24 cellular contexts compared by ENCODE assay signal in the genomic region with DNA sequence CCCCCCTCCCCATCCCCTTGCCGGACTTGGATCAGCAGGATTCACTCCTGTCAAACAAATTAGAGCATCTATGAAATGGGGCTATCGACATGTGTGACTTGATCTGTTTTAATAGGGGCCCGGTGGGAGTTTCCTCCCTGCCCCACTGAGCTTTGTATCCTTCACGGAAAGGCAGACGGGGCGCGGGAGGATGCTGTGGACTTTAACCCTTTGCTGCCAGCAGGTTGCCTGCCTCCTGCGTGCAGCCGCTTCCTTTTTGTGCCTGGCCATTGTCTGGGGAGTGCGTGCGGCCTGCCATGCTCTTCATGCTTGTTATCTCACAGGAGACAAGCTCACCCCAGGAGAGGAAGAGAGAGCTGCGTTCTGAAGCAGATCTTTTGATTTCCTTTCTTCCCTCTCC.
DNase-seq lines count a peak whose midpoint lies in the region; ATAC-seq, FAIRE-seq and TF ChIP-seq lines count a peak whose summit lies in the region.
"Had no signal": no experiment of that assay in that cellular context is flagged by ENCODE, and none has a peak within 500 bp of the region (broad histone marks: within the 10 kb centered on the region; RNA-seq: fewer than 3 reads in every experiment).

No MANE protein-coding gene starts in this region.

- no peaks in the 10 kb centered on the region for H3K9me2 ChIP-seq in MM.1S (replicated peaks; ENCODE audit: insufficient read depth, low read length)

- ATAC-seq in HepG2, result no peak
- ATAC-seq in right lobe of liver, result no peak
- ATAC-seq: A549; K562; stimulated activated memory B cell treated with anti-CD40 and anti-IgM and Interleukin-4, amounts not matched to agents 10 μg/mL and 1 μg/mL and 100 μg/mL, for 72 hours had no signal

- H4K20me1 ChIP-seq in HepG2 (ENCODE audit: insufficient read depth, low read length) (no peaks in the 10 kb centered on the region), MM.1S (ENCODE audit: insufficient read depth, low read length) (no peaks in the 10 kb centered on the region)

- H3K36me3 ChIP-seq in HepG2 (replicated peaks in 1 of 2; ENCODE audit: control insufficient read depth in 1 of 2, insufficient read depth in 2 of 2, low read length in 2 of 2) (no peaks in the 10 kb centered on the region), right lobe of liver (no peaks in the 10 kb centered on the region), breast epithelium (no peaks in the 10 kb centered on the region), tibial nerve (no peaks in the 10 kb centered on the region), MM.1S (replicated peaks; ENCODE audit: insufficient read depth, low read length) (no peaks in the 10 kb centered on the region)
- H3K36me3 ChIP-seq: neutrophil, thoracic aorta had no signal

- peaks cover 2% of the 10 kb centered on the region for H3K36me3 Mint-ChIP-seq in osteocyte (ENCODE audit: unreplicated experiment)
- H3K36me3 Mint-ChIP-seq: activated CD4-positive, alpha-beta memory T cell treated with anti-CD3 and anti-CD28 coated beads for 36 hours; activated naive CD4-positive, alpha-beta T cell treated with anti-CD3 and anti-CD28 coated beads, Interleukin-2, amount 50 U/mL, for 24 hours had no signal

- DNase-seq in HepG2 (ENCODE audit: low spot score) (no peak), right lobe of liver (no peak), NCI-H69 (lab: John Stamatoyannopoulos, UW) (peak; percentile 97), iPS-NIHi11 (ENCODE audit: low spot score) (peak; percentile 46), breast epithelium (ENCODE audit: low spot score in 2 of 2) (no peak), tibial nerve (ENCODE audit: low spot score in 2 of 2) (no peak), osteocyte (ENCODE audit: extremely low spot score, unreplicated experiment) (no peak), MM.1S (no peak)
- DNase-seq: activated CD4-positive, alpha-beta memory T cell treated with anti-CD3 and anti-CD28 coated beads for 36 hours; activated T-cell treated with anti-CD3 and anti-CD28 coated beads, Interleukin-2, amount 50 U/mL, for 1 hour; DND-41; GOT3; hippocampal formation; MV-4-11; stimulated activated CD4-positive, alpha-beta T cell treated with anti-CD3 and anti-CD28 coated beads, Interleukin-15, amount 100 ng/mL, for 24 hours had no signal

- no peak overlapping the region for H3K4me3 Mint-ChIP-seq in osteocyte (ENCODE audit: unreplicated experiment)
- H3K4me3 Mint-ChIP-seq: activated CD4-positive, alpha-beta memory T cell treated with anti-CD3 and anti-CD28 coated beads for 36 hours; activated naive CD4-positive, alpha-beta T cell treated with anti-CD3 and anti-CD28 coated beads, Interleukin-2, amount 50 U/mL, for 24 hours; mesothelial cell of epicardium; stimulated activated memory B cell treated with anti-CD40 and anti-IgM and Interleukin-4, amounts not matched to agents 10 μg/mL and 1 μg/mL and 100 μg/mL, for 72 hours had no signal

- in situ Hi-C loops in HepG2 (cut with HindIII; ENCODE audit: extremely low pct_ligation_motif_present, low pct_unique_long_range_greater_than_20kb), result no loop called here

- H3K27me3 Mint-ChIP-seq in osteocyte (ENCODE audit: unreplicated experiment), result no peaks in the 10 kb centered on the region
- H3K27me3 Mint-ChIP-seq: activated CD4-positive, alpha-beta memory T cell treated with anti-CD3 and anti-CD28 coated beads for 36 hours; activated naive CD4-positive, alpha-beta T cell treated with anti-CD3 and anti-CD28 coated beads, Interleukin-2, amount 50 U/mL, for 24 hours; stimulated activated memory B cell treated with anti-CD40 and anti-IgM and Interleukin-4, amounts not matched to agents 10 μg/mL and 1 μg/mL and 100 μg/mL, for 72 hours had no signal

- H3K27ac Mint-ChIP-seq in osteocyte (ENCODE audit: unreplicated experiment), result no peak overlapping the region
- H3K27ac Mint-ChIP-seq: activated CD4-positive, alpha-beta memory T cell treated with anti-CD3 and anti-CD28 coated beads for 36 hours; activated naive CD4-positive, alpha-beta T cell treated with anti-CD3 and anti-CD28 coated beads, Interleukin-2, amount 50 U/mL, for 24 hours; mesothelial cell of epicardium; stimulated activated memory B cell treated with anti-CD40 and anti-IgM and Interleukin-4, amounts not matched to agents 10 μg/mL and 1 μg/mL and 100 μg/mL, for 72 hours had no signal

- H3K4me1 ChIP-seq in HepG2 (ENCODE audit: insufficient read depth, low read length) (no peaks in the 10 kb centered on the region), right lobe of liver (peaks cover 0 to 24% (median 8%) of the 10 kb centered on the region in 4 donors), breast epithelium (peaks cover 0 to 4% of the 10 kb centered on the region in 2 donors), tibial nerve (peaks cover 0 to 16% (median 5%) of the 10 kb centered on the region in 4 donors), MM.1S (ENCODE audit: low read length) (no peaks in the 10 kb centered on the region)
- H3K4me1 ChIP-seq: A549 had no signal

- 12% methylated on average over 5 of the region's 12 CpGs for WGBS in HepG2 (ENCODE audit: low lambda C conversion rate)
- 54% methylated on average over 5 of the region's 12 CpGs for WGBS in right lobe of liver (ENCODE audit: insufficient coverage, low coverage, low lambda C conversion rate, missing lambda C conversion rate)
- 73 to 75% methylated on average over 12 of the region's 12 CpGs for WGBS in tibial nerve, 2 donors

- no TSS peak for BruUV-seq in HepG2 (replicated peaks; lab: Mats Ljungman, UMichigan)

- H3K9me3 Mint-ChIP-seq in osteocyte (ENCODE audit: unreplicated experiment), result no peaks in the 10 kb centered on the region
- H3K9me3 Mint-ChIP-seq: activated CD4-positive, alpha-beta memory T cell treated with anti-CD3 and anti-CD28 coated beads for 36 hours; activated naive CD4-positive, alpha-beta T cell treated with anti-CD3 and anti-CD28 coated beads, Interleukin-2, amount 50 U/mL, for 24 hours; mesothelial cell of epicardium; stimulated activated memory B cell treated with anti-CD40 and anti-IgM and Interleukin-4, amounts not matched to agents 10 μg/mL and 1 μg/mL and 100 μg/mL, for 72 hours had no signal

- H3K27me3 ChIP-seq in HepG2 (ENCODE audit: control insufficient read depth in 1 of 2, insufficient read depth in 2 of 2, low read length in 2 of 2) (no peaks in the 10 kb centered on the region; a peak in 3 of 5 replicates), right lobe of liver (no peaks in the 10 kb centered on the region), breast epithelium (no peaks in the 10 kb centered on the region), tibial nerve (no peaks in the 10 kb centered on the region), MM.1S (replicated peaks; ENCODE audit: insufficient read depth, low read length) (no peaks in the 10 kb centered on the region)
- H3K27me3 ChIP-seq: neutrophil had no signal

- H3K4me2 ChIP-seq in HepG2 (ENCODE audit: low read depth, low read length) (0 out of 2 replicates have a peak overlapping the region, but pooled peaks have one; percentile 7), MM.1S (ENCODE audit: low read depth, low read length) (no peak overlapping the region)
- H3K4me2 ChIP-seq: A549 had no signal

- no peak for TF ChIP-seq RAD21 in HepG2 (CRISPR knock-in tag; IDR thresholded peaks at IDR 0.05)

- TF ChIP-seq EP300 in HepG2 (IDR thresholded peaks at IDR 0.05; ENCODE audit: low read depth in 2 of 2, low read length in 2 of 2) (no peak), HepG2 (CRISPR knock-in tag; IDR thresholded peaks at IDR 0.05; ENCODE audit: borderline replicate concordance) (no peak), tibial nerve (IDR thresholded peaks at IDR 0.05) (no peak)

- H3K4me3 ChIP-seq in HepG2 (replicated peaks in 1 of 3; ENCODE audit: insufficient read depth in 1 of 3, low read depth in 2 of 3, low read length in 3 of 3) (no peak overlapping the region), right lobe of liver (no peak overlapping the region), breast epithelium (no peak overlapping the region), tibial nerve (no peak overlapping the region), MM.1S (ENCODE audit: low read length) (no peak overlapping the region)
- H3K4me3 ChIP-seq: A549, K562, thoracic aorta had no signal

- POLR2A ChIA-PET in HepG2 (lab: Yijun Ruan, JAX), result no interaction called here

- no peak for FAIRE-seq in HepG2 (lab: Jason Lieb, UNC)
- FAIRE-seq: A549, endometrium, K562 had no signal

- H3K27ac ChIP-seq in HepG2 (ENCODE audit: extremely low read length, insufficient read depth, low read length) (no peak overlapping the region), right lobe of liver (no peak overlapping the region), breast epithelium (no peak overlapping the region), tibial nerve (no peak overlapping the region), MM.1S (ENCODE audit: low read length) (no peak overlapping the region)
- H3K27ac ChIP-seq: A549, HL-60, neutrophil, thoracic aorta had no signal

- TF ChIP-seq CTCF in HepG2 (CRISPR knock-in tag; IDR thresholded peaks at IDR 0.05) (no peak), right lobe of liver (IDR thresholded peaks at IDR 0.05) (no peak), breast epithelium (IDR thresholded peaks at IDR 0.05) (no peak), tibial nerve (IDR thresholded peaks at IDR 0.05) (no peak), osteocyte (IDR thresholded peaks at IDR 0.05) (no peak), MM.1S (IDR thresholded peaks at IDR 0.05; ENCODE audit: low read length) (no peak)

- intact Hi-C loops in HepG2 (cut with micrococcal nuclease; ENCODE audit: unreplicated experiment), result no loop called here
- intact Hi-C loops in right lobe of liver (cut with DNase I), result no loop called here
- intact Hi-C loops in breast epithelium (cut with DNase I; ENCODE audit: low total_unique reads), result no loop called here

- H3K79me2 ChIP-seq in HepG2 (ENCODE audit: insufficient read depth, low read length), result no peaks in the 10 kb centered on the region
- H3K79me2 ChIP-seq in MM.1S (ENCODE audit: low read length), result no peaks in the 10 kb centered on the region

- H2AFZ ChIP-seq in HepG2 (ENCODE audit: low read length) (no peak overlapping the region), MM.1S (ENCODE audit: low read length) (no peak overlapping the region)

- CTCF ChIA-PET in HepG2 (lab: Yijun Ruan, JAX; ENCODE audit: low intra/inter-chr PET ratio, low total read pairs), result no interaction called here

- H3K9me3 ChIP-seq in HepG2 (ENCODE audit: low read length) (no peaks in the 10 kb centered on the region), right lobe of liver (no peaks in the 10 kb centered on the region), breast epithelium (no peaks in the 10 kb centered on the region), tibial nerve (no peaks in the 10 kb centered on the region), MM.1S (replicated peaks; ENCODE audit: insufficient read depth, low read length) (no peaks in the 10 kb centered on the region)
- H3K9me3 ChIP-seq: A549, neutrophil, thoracic aorta had no signal

- H3K9ac ChIP-seq in HepG2 (ENCODE audit: insufficient read depth, low read depth, low read length) (no peak overlapping the region), MM.1S (ENCODE audit: low read length) (no peak overlapping the region)

- H3F3A ChIP-seq in MM.1S (ENCODE audit: insufficient read depth, low read length), result no peaks in the 10 kb centered on the region

- H3K4me1 Mint-ChIP-seq in osteocyte (ENCODE audit: unreplicated experiment), result peaks cover 20% of the 10 kb centered on the region
- H3K4me1 Mint-ChIP-seq: activated naive CD4-positive, alpha-beta T cell treated with anti-CD3 and anti-CD28 coated beads, Interleukin-2, amount 50 U/mL, for 24 hours had no signal

- TF ChIP-seq POLR2A in HepG2 (IDR thresholded peaks at IDR 0.05; ENCODE audit: insufficient read depth in 1 of 2, low read depth in 2 of 2, low read length in 2 of 2) (no peak), right lobe of liver (IDR thresholded peaks at IDR 0.05) (no peak), breast epithelium (IDR thresholded peaks at IDR 0.05) (no peak), tibial nerve (IDR thresholded peaks at IDR 0.05) (no peak)

Comparison
In these comparisons a context has a peak if more than half of its experiments do, and no peak if none do; other contexts are left out.
1. DNase-seq: peak in NCI-H69 (single experiment) and iPS-NIHi11 (single experiment); none in HepG2 (single experiment), right lobe of liver (0 of 3), breast epithelium (0 of 2), tibial nerve (0 of 2), osteocyte (single experiment) and MM.1S (single experiment).